In genomic region chr20:37379967-37380828, GRCh38 we compare ENCODE assay signal across 12 cellular contexts. TPM values are rescaled to one million over a fixed set of nuclear protein-coding genes. Genes with fewer than 3 reads are reported as not detected.
DNase-seq lines count a peak whose midpoint lies in the region; FAIRE-seq and TF ChIP-seq lines count a peak whose summit lies in the region.
"Had no signal": no experiment of that assay in that cellular context is flagged by ENCODE, and none has a peak within 500 bp of the region (broad histone marks: within the 10 kb centered on the region; RNA-seq: fewer than 3 reads in every experiment).

No MANE protein-coding gene starts in this region.

- no peaks in the 10 kb centered on the region for H3K27me3 ChIP-seq in small intestine (ENCODE audit: control insufficient read depth in 2 of 2, insufficient read depth in 2 of 2, low read length in 2 of 2)

- H3K27ac ChIP-seq in small intestine (ENCODE audit: low read depth in 1 of 2, low read length in 1 of 2) = peak overlapping the region; percentile 66 to 83

- peaks cover 4 to 5% of the 10 kb centered on the region in 2 donors for H3K36me3 ChIP-seq in small intestine (ENCODE audit: control insufficient read depth in 2 of 2, insufficient read depth in 2 of 2, low read length in 2 of 2)

- H3K4me3 ChIP-seq in epithelial cell of proximal tubule (ENCODE audit: low read depth, low read length) (no peak overlapping the region), small intestine (ENCODE audit: low read depth in 1 of 2, low read length in 2 of 2) (no peak overlapping the region)

- DNase-seq in NCI-H1436 (lab: John Stamatoyannopoulos, UW) = peak; percentile 41
- no peak for DNase-seq in NCI-H1436 treated with DMSO at 0.1 percent for 48 hours (lab: John Stamatoyannopoulos, UW)
- peak; percentile 4 for DNase-seq in NCI-H748 treated with DMSO at 0.1 percent for 48 hours (lab: John Stamatoyannopoulos, UW)
- DNase-seq in epithelial cell of proximal tubule (ENCODE audit: low read depth) = peak; percentile 15
- peak; percentile 93 for DNase-seq in small intestine
- DNase-seq in HPDE6-E6E7 (ENCODE audit: extremely low spot score) = no peak
- no peak for DNase-seq in activated CD4-positive, alpha-beta T cell treated with anti-CD3 and anti-CD28 coated beads, Interleukin-2, amount 50 U/mL, for 4 hours
- DNase-seq in epidermal melanocyte (ENCODE audit: insufficient read length, low spot score) = no peak
- DNase-seq: activated naive CD4-positive, alpha-beta T cell; NCI-H774 had no signal

- FAIRE-seq in small intestine (lab: Jason Lieb, UNC) = no peak
- FAIRE-seq: islet of Langerhans, TTC549 had no signal

- no peaks in the 10 kb centered on the region for H3K9me3 ChIP-seq in small intestine (ENCODE audit: control insufficient read depth, low read depth)

- WGBS in small intestine, 3 donors = 30 to 69% (median 42%) methylated on average over 13 to 14 of the region's 14 CpGs

- no peak for TF ChIP-seq CTCF in epithelial cell of proximal tubule (conservative IDR thresholded peaks at IDR 0.05; ENCODE audit: low read depth, low read length)

- H3K4me1 ChIP-seq in small intestine (ENCODE audit: control insufficient read depth in 2 of 2, insufficient read depth in 1 of 2, low read depth in 1 of 2, low read length in 1 of 2) = peaks cover 0 to 4% of the 10 kb centered on the region in 2 donors

RNA-seq across cellular contexts. Expression of gene SRC, which starts 34.3 kb away (rescaled TPM):
- total RNA-seq in epithelial cell of proximal tubule = 32.5 and 37.8 TPM in 2 replicates
- 100 to 1,000 TPM in 1 of 3 donors, 10 to 100 TPM in 2; 70.8 to 107 (median 83.6) TPM for polyA plus RNA-seq in small intestine

Comparison
In these comparisons a context has a peak if more than half of its experiments do, and no peak if none do; other contexts are left out.
1. DNase-seq: peak in NCI-H1436 (single experiment), NCI-H748 treated with DMSO at 0.1 percent for 48 hours (single experiment), epithelial cell of proximal tubule (single experiment) and small intestine (single experiment); none in NCI-H1436 treated with DMSO at 0.1 percent for 48 hours (single experiment), HPDE6-E6E7 (single experiment), activated CD4-positive, alpha-beta T cell treated with anti-CD3 and anti-CD28 coated beads, Interleukin-2, amount 50 U/mL, for 4 hours (0 of 2) and epidermal melanocyte (single experiment).